In the genomic region with DNA sequence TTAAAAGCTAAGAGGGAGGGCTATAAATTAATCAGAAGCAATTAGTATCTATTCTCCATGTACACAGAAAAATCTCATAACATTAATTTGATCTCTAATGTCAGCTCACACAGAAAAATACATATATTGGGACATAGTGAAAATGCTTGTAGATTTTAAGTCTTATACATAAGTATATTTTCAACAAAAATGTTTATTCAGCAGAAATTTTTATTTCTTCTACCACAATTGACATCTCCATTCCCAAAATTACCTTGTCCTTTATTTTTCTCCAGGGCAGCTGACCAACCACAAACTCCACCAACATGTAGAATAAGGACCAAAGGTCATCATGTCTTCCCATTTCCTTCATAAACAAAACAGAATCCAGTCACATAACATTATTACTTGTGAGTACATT, we compare ENCODE assay signal across 8 cellular contexts.
"Had no signal": no experiment of that assay in that cellular context is flagged by ENCODE, and none has a peak within 500 bp of the region (broad histone marks: within the 10 kb centered on the region; RNA-seq: fewer than 3 reads in every experiment).

No MANE protein-coding gene starts in this region.

- H3K4me3 ChIP-seq: GM23338 had no signal

- H3K27ac ChIP-seq: KMS-11 had no signal

- H3K9ac ChIP-seq: KMS-11 had no signal

- H3K27ac Mint-ChIP-seq: GM23338, H9 had no signal

- H2AFZ ChIP-seq: GM23338 had no signal

- H3K4me3 Mint-ChIP-seq: GM23338, H9 had no signal

- ATAC-seq: GM23338 had no signal

- H3K9me3 Mint-ChIP-seq: GM23338, H9 had no signal

- FAIRE-seq: H1, H54, HTR-8/SVneo had no signal

- DNase-seq: H9, HCEC 1CT, KBM-7 had no signal

- H3K4me2 ChIP-seq: GM23338, KMS-11 had no signal

- H3K4me1 Mint-ChIP-seq: GM23338, H9 had no signal
